ENCODE assay signal across 10 cellular contexts in genomic region chr6:53044071-53044470, GRCh38. TPM values are rescaled to one million over a fixed set of nuclear protein-coding genes. Genes with fewer than 3 reads are reported as not detected.
A peak's percentile ranks its signal among the peaks of the same experiment; 100 is the strongest.
DNase-seq lines count a peak whose midpoint lies in the region; ATAC-seq and TF ChIP-seq lines count a peak whose summit lies in the region.
"Had no signal": no experiment of that assay in that cellular context is flagged by ENCODE, and none has a peak within 500 bp of the region (broad histone marks: within the 10 kb centered on the region; RNA-seq: fewer than 3 reads in every experiment).

No MANE protein-coding gene starts in this region.

- H3K27ac ChIP-seq in HEK293 (ENCODE audit: extremely low read depth, low read depth, low read length) (no peak overlapping the region), WERI-Rb-1 (peak overlapping the region; percentile 65), right lobe of liver (no peak overlapping the region), aorta (ENCODE audit: low read depth in 1 of 2, low read length in 2 of 2) (peak overlapping the region in 1 of 2 donors; percentile 44)

- H3K27me3 ChIP-seq in WERI-Rb-1 (ENCODE audit: insufficient read depth, low read depth, severe bottlenecking) (no peaks in the 10 kb centered on the region), right lobe of liver (no peaks in the 10 kb centered on the region), aorta (ENCODE audit: control insufficient read depth in 1 of 2, insufficient read depth in 2 of 2, low read length in 1 of 2) (no peaks in the 10 kb centered on the region)

- TF ChIP-seq CTCF in HEK293 (tag by site-specific recombination; IDR thresholded peaks at IDR 0.05), result no peak
- peak; percentile 23; the same call in 1 of the 2 replicates for TF ChIP-seq CTCF in WERI-Rb-1 (IDR thresholded peaks at IDR 0.05; ENCODE audit: low read depth, low read length)
- peak; percentile 13 for TF ChIP-seq CTCF in retinal pigment epithelial cell (conservative IDR thresholded peaks at IDR 0.05; ENCODE audit: low read depth, low read length)
- no peak for TF ChIP-seq CTCF in right lobe of liver (IDR thresholded peaks at IDR 0.05)

- H3K4me3 ChIP-seq in HEK293 (ENCODE audit: low read depth, low read length) (no peak overlapping the region), WERI-Rb-1 (ENCODE audit: low read depth, low read length) (no peak overlapping the region), retinal pigment epithelial cell (ENCODE audit: low read length) (peak overlapping the region; percentile 18), right lobe of liver (no peak overlapping the region), aorta (ENCODE audit: low read length in 2 of 2) (no peak overlapping the region)

- TF ChIP-seq POLR2A in right lobe of liver (IDR thresholded peaks at IDR 0.05), result no peak

- ATAC-seq in GM18861 (IDR thresholded peaks at IDR 0.05; ENCODE audit: unreplicated experiment) (no peak), right lobe of liver (no peak), aorta (ENCODE audit: low FRiP score) (no peak)

- H3K9me3 ChIP-seq in HEK293 (ENCODE audit: control insufficient read depth, insufficient read depth, low read depth, low read length) (no peaks in the 10 kb centered on the region), WERI-Rb-1 (ENCODE audit: severe bottlenecking) (no peaks in the 10 kb centered on the region), right lobe of liver (no peaks in the 10 kb centered on the region), aorta (ENCODE audit: control insufficient read depth, low read length) (no peaks in the 10 kb centered on the region)

- DNase-seq in WERI-Rb-1, result peak; percentile 91
- DNase-seq in glomerular visceral epithelial cell (ENCODE audit: extremely low spot score), result peak; percentile 54
- no peak for DNase-seq in retinal pigment epithelial cell (ENCODE audit: low read depth)
- DNase-seq in right lobe of liver, result no peak
- DNase-seq in aorta, result no peak
- no peak for DNase-seq in NCI-H146 treated with DMSO at 0.1 percent for 48 hours (lab: John Stamatoyannopoulos, UW; ENCODE audit: unreplicated experiment)
- DNase-seq: activated CD4-positive, alpha-beta T cell treated with anti-CD3 and anti-CD28 coated beads, Interleukin-2, amount 50 U/mL, for 48 hours; activated naive CD8-positive, alpha-beta T cell treated with anti-CD3 and anti-CD28 coated beads, Interleukin-2, amount 10 ng/mL, durations not matched to agents 7 days and 5 days had no signal

- H3K36me3 ChIP-seq in HEK293 (ENCODE audit: control insufficient read depth in 2 of 2, insufficient read depth in 1 of 2, low read length in 2 of 2), result peaks cover 4 to 26% of the 10 kb centered on the region in 2 experiments; a peak in 2 of 3 replicates
- H3K36me3 ChIP-seq in WERI-Rb-1, result peaks cover 22% of the 10 kb centered on the region
- H3K36me3 ChIP-seq in right lobe of liver, result peaks cover 0 to 22% (median 0%) of the 10 kb centered on the region in 4 donors
- H3K36me3 ChIP-seq in aorta (ENCODE audit: control insufficient read depth in 1 of 2, insufficient read depth in 2 of 2, low read length in 1 of 2), result peaks cover 2 to 3% of the 10 kb centered on the region in 2 donors

- CTCF ChIA-PET in HEK293 (lab: Yijun Ruan, JAX), result interaction anchor here (0.7 kb wide), 1 partner anchor 21 kb away, joined by 3 read pairs; the partner anchor contains the start of gene FBXO9

- intact Hi-C loops in right lobe of liver (cut with DNase I), result no loop called here
- intact Hi-C loops in aorta (cut with DNase I), result loop anchor here in 1 of 2 donors (2.0 kb wide), 1 partner anchor 29 kb away; no protein-coding TSS in a partner anchor

- peaks cover 2% of the 10 kb centered on the region; the same call in 1 of the 2 replicates for H3K4me1 ChIP-seq in HEK293 (ENCODE audit: control insufficient read depth, insufficient read depth, low read length)
- H3K4me1 ChIP-seq in right lobe of liver, result peaks cover 0 to 10% (median 3%) of the 10 kb centered on the region in 4 donors
- peaks cover 5 to 11% of the 10 kb centered on the region in 2 donors for H3K4me1 ChIP-seq in aorta (ENCODE audit: control insufficient read depth in 1 of 2, insufficient read depth in 2 of 2, low read length in 2 of 2)

- POLR2A ChIA-PET in HEK293 (lab: Yijun Ruan, JAX), result interaction anchor here (1.1 kb wide), 1 partner anchor 49 kb away, joined by 5 read pairs; the partner anchor contains the start of gene GSTA4

- 100% methylated on average over 1 of the region's 4 CpGs for WGBS in right lobe of liver (ENCODE audit: insufficient coverage, low coverage, low lambda C conversion rate, missing lambda C conversion rate)
- 27 to 30% methylated on average over 4 of the region's 4 CpGs for WGBS in aorta, 2 donors

TF ChIP-seq in HEK293, 187 proteins besides CTCF, POLR2A, EP300 and RAD21:
- TF ChIP-seq KLF17 (tag by site-specific recombination; IDR thresholded peaks at IDR 0.05) (no peak), ZNF510 (tag by site-specific recombination; IDR thresholded peaks at IDR 0.05; ENCODE audit: insufficient replicate concordance) (no peak), ZBTB17 (tag by site-specific recombination; IDR thresholded peaks at IDR 0.05) (peak; percentile 35; the same call in 1 of the 2 replicates), ZNF138 (tag by site-specific recombination; IDR thresholded peaks at IDR 0.05; ENCODE audit: borderline replicate concordance) (no peak), ZIC2 (tag by site-specific recombination; IDR thresholded peaks at IDR 0.05) (peak; percentile 97), ZNF2 (tag by site-specific recombination; IDR thresholded peaks at IDR 0.05) (no peak), ZNF335 (tag by site-specific recombination; conservative IDR thresholded peaks at IDR 0.05) (no peak), OSR2 (tag by site-specific recombination; IDR thresholded peaks at IDR 0.05) (peak; percentile 68), ZNF660 (tag by site-specific recombination; IDR thresholded peaks at IDR 0.05) (0 out of 2 replicates have a peak, but pooled peaks have one; percentile 23), ZNF677 (tag by site-specific recombination; IDR thresholded peaks at IDR 0.05) (no peak), ZNF600 (tag by site-specific recombination; IDR thresholded peaks at IDR 0.05) (0 out of 2 replicates have a peak, but pooled peaks have one; percentile 20), HOXA7 (CRISPR knock-in tag; IDR thresholded peaks at IDR 0.05; ENCODE audit: borderline replicate concordance) (no peak)

RNA-seq across cellular contexts. Expression of gene CILK1, which starts 17.6 kb away (rescaled TPM):
- total RNA-seq in right lobe of liver (1 to 10 TPM; 5.6 to 7.8 (median 6.9) TPM), aorta (10 to 100 TPM; 15.9 to 22.5 TPM)
- polyA plus RNA-seq in aorta, result 1 to 10 TPM; 7.2 to 7.5 TPM

RNA-seq across cellular contexts. Expression of gene FBXO9, which starts 21.1 kb away (rescaled TPM):
- 10 to 100 TPM; 24.6 to 78.7 (median 54.1) TPM for total RNA-seq in right lobe of liver
- 100 to 1,000 TPM in 1 of 2 donors, 10 to 100 TPM in 1; 86.5 to 112 TPM for total RNA-seq in aorta
- 10 to 100 TPM; 44.2 to 62.4 TPM for polyA plus RNA-seq in aorta

RNA-seq across cellular contexts. Expression of gene GSTA4, which starts 49.0 kb away (rescaled TPM):
- total RNA-seq in right lobe of liver (10 to 100 TPM in 3 of 6 experiments, 1 to 10 TPM in 3; 4.8 to 23.1 (median 9.2) TPM), aorta (10 to 100 TPM; 18.8 to 20.3 TPM)
- polyA plus RNA-seq in aorta, result 10 to 100 TPM; 19.7 to 31.9 TPM

Comparison
In these comparisons a context has a peak if more than half of its experiments do, and no peak if none do; other contexts are left out.
1. CTCF ChIP-seq: peak in WERI-Rb-1 (single experiment) and retinal pigment epithelial cell (single experiment); none in HEK293 (single experiment) and right lobe of liver (0 of 4).
2. DNase-seq: peak in WERI-Rb-1 (single experiment) and glomerular visceral epithelial cell (single experiment); none in retinal pigment epithelial cell (single experiment), right lobe of liver (0 of 3), aorta (0 of 2) and NCI-H146 treated with DMSO at 0.1 percent for 48 hours (single experiment).